16 cellular contexts compared by ENCODE assay signal in the genomic region with DNA sequence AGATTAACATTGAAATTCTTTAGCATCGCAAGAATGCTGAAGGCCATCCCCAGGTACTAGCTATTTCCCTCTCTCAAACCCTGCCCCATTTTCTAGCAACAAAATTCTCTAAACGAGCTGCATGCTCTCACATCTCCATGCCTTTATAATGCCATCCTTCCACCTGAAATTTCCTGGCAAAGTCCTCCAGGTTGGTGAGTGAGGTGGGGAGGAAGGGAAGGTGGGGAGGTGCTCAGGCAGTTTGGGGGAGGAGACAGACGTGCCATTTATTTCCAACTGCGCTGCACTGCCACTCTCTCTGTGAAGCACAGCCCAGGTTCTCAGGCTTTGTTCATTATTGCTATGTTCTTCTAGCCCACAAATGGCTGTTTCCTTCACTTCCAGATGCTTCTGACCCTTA.
"Had no signal": no experiment of that assay in that cellular context is flagged by ENCODE, and none has a peak within 500 bp of the region (broad histone marks: within the 10 kb centered on the region; RNA-seq: fewer than 3 reads in every experiment).

No MANE protein-coding gene starts in this region.

- H3K4me1 Mint-ChIP-seq: stimulated activated naive CD8-positive, alpha-beta T cell treated with anti-CD3 and anti-CD28 coated beads, Interleukin-15, amount 100 ng/mL, for 72 hours had no signal

- H3K27ac Mint-ChIP-seq: activated CD8-positive, alpha-beta T cell treated with anti-CD3 and anti-CD28 coated beads, Interleukin-2, amount 10 ng/mL, durations not matched to agents 7 days and 5 days; activated T-helper 1 cell treated with anti-CD3 and anti-CD28 coated beads, Interleukin-12 subunit alpha, Interleukin-12 subunit beta, Interleukin-2, Interleukin-4 antibody, amounts not matched to agents 30 ng/mL and 10 ng/mL and 1 ng/mL, durations not matched to agents 14 hours and 24 hours and 36 hours; memory B cell; stimulated activated naive CD8-positive, alpha-beta T cell treated with anti-CD3 and anti-CD28 coated beads, Interleukin-15, amount 100 ng/mL, for 72 hours had no signal

- ATAC-seq: activated CD8-positive, alpha-beta T cell treated with anti-CD3 and anti-CD28 coated beads, Interleukin-2, amount 10 ng/mL, durations not matched to agents 7 days and 5 days; gastrocnemius medialis; heart right ventricle; left cardiac atrium; stimulated activated naive CD8-positive, alpha-beta T cell treated with anti-CD3 and anti-CD28 coated beads, Interleukin-15, amount 100 ng/mL, for 72 hours had no signal

- H3K27me3 ChIP-seq: gastrocnemius medialis, heart right ventricle, ovary, testis, vagina had no signal

- DNase-seq: activated CD4-positive, alpha-beta T cell treated with anti-CD3 and anti-CD28 coated beads for 4 hours; activated CD8-positive, alpha-beta memory T cell treated with anti-CD3 and anti-CD28 coated beads, Interleukin-2, amount 50 U/mL, for 48 hours; activated CD8-positive, alpha-beta T cell treated with anti-CD3 and anti-CD28 coated beads, Interleukin-2, amount 10 ng/mL, durations not matched to agents 7 days and 5 days; activated naive CD4-positive, alpha-beta T cell; gastrocnemius medialis; heart right ventricle; left cardiac atrium; ovary; stimulated activated CD4-positive, alpha-beta T cell treated with anti-CD3 and anti-CD28 coated beads, Interleukin-4, amount 100 ng/mL, for 1 hour; stimulated activated naive CD8-positive, alpha-beta T cell treated with anti-CD3 and anti-CD28 coated beads, Interleukin-15, amount 100 ng/mL, for 72 hours; T-helper 9 cell; testis; WERI-Rb-1 had no signal

- H3K36me3 Mint-ChIP-seq: memory B cell had no signal

- H3K9me3 Mint-ChIP-seq: activated T-helper 1 cell treated with anti-CD3 and anti-CD28 coated beads, Interleukin-12 subunit alpha, Interleukin-12 subunit beta, Interleukin-2, Interleukin-4 antibody, amounts not matched to agents 30 ng/mL and 10 ng/mL and 1 ng/mL, durations not matched to agents 14 hours and 24 hours and 36 hours had no signal

- H3K9me3 ChIP-seq: gastrocnemius medialis, ovary, testis, vagina had no signal

- H3K36me3 ChIP-seq: gastrocnemius medialis, heart right ventricle, ovary, vagina, WERI-Rb-1 had no signal

- H3K4me3 Mint-ChIP-seq: activated CD8-positive, alpha-beta T cell treated with anti-CD3 and anti-CD28 coated beads, Interleukin-2, amount 10 ng/mL, durations not matched to agents 7 days and 5 days; activated T-helper 1 cell treated with anti-CD3 and anti-CD28 coated beads, Interleukin-12 subunit alpha, Interleukin-12 subunit beta, Interleukin-2, Interleukin-4 antibody, amounts not matched to agents 30 ng/mL and 10 ng/mL and 1 ng/mL, durations not matched to agents 14 hours and 24 hours and 36 hours; memory B cell; stimulated activated naive CD8-positive, alpha-beta T cell treated with anti-CD3 and anti-CD28 coated beads, Interleukin-15, amount 100 ng/mL, for 72 hours had no signal

- H3K27me3 Mint-ChIP-seq: stimulated activated naive CD8-positive, alpha-beta T cell treated with anti-CD3 and anti-CD28 coated beads, Interleukin-15, amount 100 ng/mL, for 72 hours had no signal

- H3K4me3 ChIP-seq: gastrocnemius medialis, heart right ventricle, ovary, testis, vagina had no signal

- H3K4me1 ChIP-seq: gastrocnemius medialis, heart right ventricle, testis, vagina had no signal

- H3K27ac ChIP-seq: gastrocnemius medialis, heart right ventricle, ovary, testis, vagina, WERI-Rb-1 had no signal
